Comparison of ENCODE assay signal across 16 cellular contexts in genomic region chr4:33134366-33134765, GRCh38.
A peak's percentile ranks its signal among the peaks of the same experiment; 100 is the strongest.
DNase-seq lines count a peak whose midpoint lies in the region; ATAC-seq and TF ChIP-seq lines count a peak whose summit lies in the region.
"Had no signal": no experiment of that assay in that cellular context is flagged by ENCODE, and none has a peak within 500 bp of the region (broad histone marks: within the 10 kb centered on the region; RNA-seq: fewer than 3 reads in every experiment).

No MANE protein-coding gene starts in this region.

- no peak overlapping the region for H3K4me3 ChIP-seq in Jurkat, Clone E6-1 (ENCODE audit: low read length)
- H3K4me3 ChIP-seq in hepatocyte (no peak overlapping the region), upper lobe of right lung (no peak overlapping the region), HAP-1 (no peak overlapping the region)
- H3K4me3 ChIP-seq: A549 had no signal

- H2AFZ ChIP-seq in hepatocyte: no peak overlapping the region

- 84% methylated on average over 1 of the region's 1 CpG for WGBS in hepatocyte (ENCODE audit: low lambda C conversion rate, missing lambda C conversion rate)

- no peak for ATAC-seq in upper lobe of right lung
- ATAC-seq: A549; CD8-positive, alpha-beta T cell had no signal

- in situ Hi-C loops in HAP-1 (cut with MboI; ENCODE audit: low sequenced_read_pairs): no loop called here

- H3K27ac ChIP-seq in caudate nucleus (ENCODE audit: low read depth, low read length): no peak overlapping the region
- no peak overlapping the region for H3K27ac ChIP-seq in hepatocyte
- no peak overlapping the region for H3K27ac ChIP-seq in upper lobe of right lung
- H3K27ac ChIP-seq: A549 had no signal

- H3K27me3 Mint-ChIP-seq in mesothelial cell of epicardium (ENCODE audit: low read depth): no peaks in the 10 kb centered on the region

- no peaks in the 10 kb centered on the region for H4K20me1 ChIP-seq in hepatocyte (ENCODE audit: insufficient read depth, poor library complexity, severe bottlenecking)

- H3K36me3 ChIP-seq in hepatocyte (replicated peaks; ENCODE audit: insufficient read depth, low read depth) (no peaks in the 10 kb centered on the region), upper lobe of right lung (no peaks in the 10 kb centered on the region), HAP-1 (replicated peaks) (no peaks in the 10 kb centered on the region)

- H3K4me1 ChIP-seq in hepatocyte (ENCODE audit: insufficient read depth) (no peaks in the 10 kb centered on the region), upper lobe of right lung (no peaks in the 10 kb centered on the region), HAP-1 (no peaks in the 10 kb centered on the region)
- H3K4me1 ChIP-seq: A549 had no signal

- H3K9me3 ChIP-seq in hepatocyte (ENCODE audit: low read depth): no peaks in the 10 kb centered on the region
- no peaks in the 10 kb centered on the region for H3K9me3 ChIP-seq in upper lobe of right lung
- no peaks in the 10 kb centered on the region for H3K9me3 ChIP-seq in HAP-1
- H3K9me3 ChIP-seq: A549 had no signal

- no peaks in the 10 kb centered on the region for H3K9me2 ChIP-seq in hepatocyte (replicated peaks; ENCODE audit: insufficient read depth)

- TF ChIP-seq CTCF in mesothelial cell of epicardium (IDR thresholded peaks at IDR 0.05; ENCODE audit: unreplicated experiment): peak; percentile 55
- no peak for TF ChIP-seq CTCF in hepatocyte (IDR thresholded peaks at IDR 0.05; ENCODE audit: poor library complexity)
- no peak for TF ChIP-seq CTCF in upper lobe of right lung (IDR thresholded peaks at IDR 0.05)

- DNase-seq in Jurkat, Clone E6-1 (ENCODE audit: low read depth, low spot score): peak; percentile 1
- peak; percentile 20 for DNase-seq in NCI-H226
- peak in 37 of 61 donors; percentile 0 to 87 (median 17) for DNase-seq in caudate nucleus (lab: John Stamatoyannopoulos, UW)
- no peak for DNase-seq in mesothelial cell of epicardium (ENCODE audit: low spot score in 2 of 2, unreplicated experiment in 2 of 2)
- no peak for DNase-seq in hepatocyte (ENCODE audit: low spot score)
- no peak for DNase-seq in upper lobe of right lung
- no peak for DNase-seq in HAP-1 (ENCODE audit: low spot score in 2 of 2)
- DNase-seq: CD8-positive, alpha-beta T cell; COR-L47; DMS153; DMS79 treated with DMSO at 0.1 percent for 48 hours; EL; GOT3; H9 had no signal

- peaks cover 11% of the 10 kb centered on the region for H3K4me1 Mint-ChIP-seq in mesothelial cell of epicardium
- H3K4me1 Mint-ChIP-seq: CD14-positive monocyte had no signal

- H3K4me3 Mint-ChIP-seq in mesothelial cell of epicardium: no peak overlapping the region
- H3K4me3 Mint-ChIP-seq: CD14-positive monocyte; CD8-positive, alpha-beta T cell; H9 had no signal

- H3K9me3 Mint-ChIP-seq in mesothelial cell of epicardium: peaks cover 28% of the 10 kb centered on the region

- peak overlapping the region; percentile 44 for H3K27ac Mint-ChIP-seq in mesothelial cell of epicardium
- H3K27ac Mint-ChIP-seq: CD14-positive monocyte; CD8-positive, alpha-beta T cell; H9 had no signal

- no peaks in the 10 kb centered on the region for H3K36me3 Mint-ChIP-seq in mesothelial cell of epicardium
- H3K36me3 Mint-ChIP-seq: CD14-positive monocyte; CD8-positive, alpha-beta T cell had no signal

- intact Hi-C loops in upper lobe of right lung (cut with DNase I): no loop called here

- H3K79me2 ChIP-seq in hepatocyte: no peaks in the 10 kb centered on the region

- no peak overlapping the region for H3K4me2 ChIP-seq in hepatocyte
- H3K4me2 ChIP-seq: A549 had no signal

- no peaks in the 10 kb centered on the region for H3K27me3 ChIP-seq in hepatocyte
- H3K27me3 ChIP-seq in upper lobe of right lung: no peaks in the 10 kb centered on the region
- no peaks in the 10 kb centered on the region for H3K27me3 ChIP-seq in HAP-1 (ENCODE audit: low read depth)

Comparison
In these comparisons a context has a peak if more than half of its experiments do, and no peak if none do; other contexts are left out.
1. DNase-seq: peak in Jurkat, Clone E6-1 (single experiment), NCI-H226 (single experiment) and caudate nucleus (37 of 61); none in mesothelial cell of epicardium (0 of 2), hepatocyte (single experiment), upper lobe of right lung (single experiment) and HAP-1 (0 of 2).